Comparison of ENCODE assay signal across 1 cellular context in the genomic region with DNA sequence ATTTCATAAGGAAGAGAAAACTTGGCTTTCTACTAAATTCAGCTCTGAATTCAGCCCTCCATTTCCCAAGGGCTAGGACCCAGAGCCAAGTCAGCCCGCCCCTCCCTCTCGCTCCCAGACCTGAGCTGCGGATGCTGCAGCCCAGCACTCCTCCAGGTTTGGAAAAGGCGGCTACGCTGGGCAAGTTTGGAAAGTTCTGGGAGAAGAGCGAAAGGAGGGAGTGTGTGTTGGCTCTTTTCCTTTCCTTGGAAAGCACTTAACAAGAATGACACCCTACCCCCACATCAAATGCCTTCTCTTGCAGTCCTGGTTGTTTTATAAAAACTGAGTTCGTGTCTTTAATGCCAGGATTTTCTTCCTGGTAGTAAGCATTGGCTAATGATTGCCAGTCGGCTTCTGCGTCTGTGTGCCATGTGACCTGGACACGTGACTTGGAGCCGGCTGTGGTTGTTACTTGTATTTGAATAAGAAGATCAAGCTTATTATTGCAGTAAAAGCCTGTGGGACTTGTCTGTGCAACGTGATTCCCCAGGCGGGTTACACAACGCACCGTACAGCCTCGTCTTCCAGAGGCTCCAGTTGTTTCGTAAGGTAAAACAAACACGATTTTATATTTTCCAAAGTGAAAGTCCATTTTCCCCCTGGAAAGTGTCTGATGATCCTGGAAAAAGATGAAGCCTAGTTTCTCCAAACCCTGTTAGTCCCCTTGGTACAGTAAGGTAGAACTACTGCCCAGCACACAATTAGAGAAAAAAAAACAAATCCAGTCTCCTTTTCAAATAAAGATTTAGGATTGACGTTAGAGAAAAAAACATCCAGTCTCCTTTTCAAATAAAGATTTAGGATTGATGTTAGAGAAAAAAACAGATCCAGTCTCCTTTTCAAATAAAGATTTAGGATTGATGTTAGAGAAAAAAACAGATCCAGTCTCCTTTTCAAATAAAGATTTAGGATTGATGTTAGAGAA.
TF ChIP-seq lines count a peak whose summit lies in the region.

No MANE protein-coding gene starts in this region.

TF ChIP-seq in H1, 55 proteins besides CTCF, POLR2A, EP300 and RAD21 (continued from another document):
- TF ChIP-seq RBBP5 (IDR thresholded peaks at IDR 0.05; ENCODE audit: borderline replicate concordance, low read depth, low read length) (no peak), RFX5 (IDR thresholded peaks at IDR 0.05; ENCODE audit: borderline replicate concordance, low read depth, low read length) (no peak), NANOG (IDR thresholded peaks at IDR 0.05; ENCODE audit: insufficient read depth, low read depth, low read length, poor library complexity, severe bottlenecking) (peak; percentile 28), RNF2 (IDR thresholded peaks at IDR 0.05; ENCODE audit: borderline replicate concordance, low read depth, low read length, missing control alignments, poor library complexity, severe bottlenecking) (no peak), HDAC6 (IDR thresholded peaks at IDR 0.05; ENCODE audit: low read depth, low read length) (no peak), SAP30 (IDR thresholded peaks at IDR 0.05; ENCODE audit: insufficient read depth, insufficient replicate concordance, low read length) (no peak), KDM1A (IDR thresholded peaks at IDR 0.05; ENCODE audit: borderline replicate concordance, low read length) (no peak), CREB1 (IDR thresholded peaks at IDR 0.05) (no peak), CHD2 (IDR thresholded peaks at IDR 0.05; ENCODE audit: low read length) (no peak), TBP (IDR thresholded peaks at IDR 0.05; ENCODE audit: low read depth, low read length) (peak; percentile 62), BRCA1 (IDR thresholded peaks at IDR 0.05; ENCODE audit: low read depth, low read length) (no peak), BACH1 (IDR thresholded peaks at IDR 0.05; ENCODE audit: low read length) (no peak), ASH2L (IDR thresholded peaks at IDR 0.05; ENCODE audit: low read length) (peak; percentile 87), CEBPB (IDR thresholded peaks at IDR 0.05; ENCODE audit: low read depth, low read length) (no peak), CHD1 (IDR thresholded peaks at IDR 0.05; ENCODE audit: low read depth, low read length) (no peak), YY1 (IDR thresholded peaks at IDR 0.05; ENCODE audit: low read depth, low read length) (peak; percentile 34; the same call in 1 of the 2 replicates)
- TF ChIP-seq, protein P1, sequence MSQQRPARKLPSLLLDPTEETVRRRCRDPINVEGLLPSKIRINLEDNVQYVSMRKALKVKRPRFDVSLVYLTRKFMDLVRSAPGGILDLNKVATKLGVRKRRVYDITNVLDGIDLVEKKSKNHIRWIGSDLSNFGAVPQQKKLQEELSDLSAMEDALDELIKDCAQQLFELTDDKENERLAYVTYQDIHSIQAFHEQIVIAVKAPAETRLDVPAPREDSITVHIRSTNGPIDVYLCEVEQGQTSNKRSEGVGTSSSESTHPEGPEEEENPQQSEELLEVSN (IDR thresholded peaks at IDR 0.05) = peak; percentile 90
- TF ChIP-seq, protein P2, sequence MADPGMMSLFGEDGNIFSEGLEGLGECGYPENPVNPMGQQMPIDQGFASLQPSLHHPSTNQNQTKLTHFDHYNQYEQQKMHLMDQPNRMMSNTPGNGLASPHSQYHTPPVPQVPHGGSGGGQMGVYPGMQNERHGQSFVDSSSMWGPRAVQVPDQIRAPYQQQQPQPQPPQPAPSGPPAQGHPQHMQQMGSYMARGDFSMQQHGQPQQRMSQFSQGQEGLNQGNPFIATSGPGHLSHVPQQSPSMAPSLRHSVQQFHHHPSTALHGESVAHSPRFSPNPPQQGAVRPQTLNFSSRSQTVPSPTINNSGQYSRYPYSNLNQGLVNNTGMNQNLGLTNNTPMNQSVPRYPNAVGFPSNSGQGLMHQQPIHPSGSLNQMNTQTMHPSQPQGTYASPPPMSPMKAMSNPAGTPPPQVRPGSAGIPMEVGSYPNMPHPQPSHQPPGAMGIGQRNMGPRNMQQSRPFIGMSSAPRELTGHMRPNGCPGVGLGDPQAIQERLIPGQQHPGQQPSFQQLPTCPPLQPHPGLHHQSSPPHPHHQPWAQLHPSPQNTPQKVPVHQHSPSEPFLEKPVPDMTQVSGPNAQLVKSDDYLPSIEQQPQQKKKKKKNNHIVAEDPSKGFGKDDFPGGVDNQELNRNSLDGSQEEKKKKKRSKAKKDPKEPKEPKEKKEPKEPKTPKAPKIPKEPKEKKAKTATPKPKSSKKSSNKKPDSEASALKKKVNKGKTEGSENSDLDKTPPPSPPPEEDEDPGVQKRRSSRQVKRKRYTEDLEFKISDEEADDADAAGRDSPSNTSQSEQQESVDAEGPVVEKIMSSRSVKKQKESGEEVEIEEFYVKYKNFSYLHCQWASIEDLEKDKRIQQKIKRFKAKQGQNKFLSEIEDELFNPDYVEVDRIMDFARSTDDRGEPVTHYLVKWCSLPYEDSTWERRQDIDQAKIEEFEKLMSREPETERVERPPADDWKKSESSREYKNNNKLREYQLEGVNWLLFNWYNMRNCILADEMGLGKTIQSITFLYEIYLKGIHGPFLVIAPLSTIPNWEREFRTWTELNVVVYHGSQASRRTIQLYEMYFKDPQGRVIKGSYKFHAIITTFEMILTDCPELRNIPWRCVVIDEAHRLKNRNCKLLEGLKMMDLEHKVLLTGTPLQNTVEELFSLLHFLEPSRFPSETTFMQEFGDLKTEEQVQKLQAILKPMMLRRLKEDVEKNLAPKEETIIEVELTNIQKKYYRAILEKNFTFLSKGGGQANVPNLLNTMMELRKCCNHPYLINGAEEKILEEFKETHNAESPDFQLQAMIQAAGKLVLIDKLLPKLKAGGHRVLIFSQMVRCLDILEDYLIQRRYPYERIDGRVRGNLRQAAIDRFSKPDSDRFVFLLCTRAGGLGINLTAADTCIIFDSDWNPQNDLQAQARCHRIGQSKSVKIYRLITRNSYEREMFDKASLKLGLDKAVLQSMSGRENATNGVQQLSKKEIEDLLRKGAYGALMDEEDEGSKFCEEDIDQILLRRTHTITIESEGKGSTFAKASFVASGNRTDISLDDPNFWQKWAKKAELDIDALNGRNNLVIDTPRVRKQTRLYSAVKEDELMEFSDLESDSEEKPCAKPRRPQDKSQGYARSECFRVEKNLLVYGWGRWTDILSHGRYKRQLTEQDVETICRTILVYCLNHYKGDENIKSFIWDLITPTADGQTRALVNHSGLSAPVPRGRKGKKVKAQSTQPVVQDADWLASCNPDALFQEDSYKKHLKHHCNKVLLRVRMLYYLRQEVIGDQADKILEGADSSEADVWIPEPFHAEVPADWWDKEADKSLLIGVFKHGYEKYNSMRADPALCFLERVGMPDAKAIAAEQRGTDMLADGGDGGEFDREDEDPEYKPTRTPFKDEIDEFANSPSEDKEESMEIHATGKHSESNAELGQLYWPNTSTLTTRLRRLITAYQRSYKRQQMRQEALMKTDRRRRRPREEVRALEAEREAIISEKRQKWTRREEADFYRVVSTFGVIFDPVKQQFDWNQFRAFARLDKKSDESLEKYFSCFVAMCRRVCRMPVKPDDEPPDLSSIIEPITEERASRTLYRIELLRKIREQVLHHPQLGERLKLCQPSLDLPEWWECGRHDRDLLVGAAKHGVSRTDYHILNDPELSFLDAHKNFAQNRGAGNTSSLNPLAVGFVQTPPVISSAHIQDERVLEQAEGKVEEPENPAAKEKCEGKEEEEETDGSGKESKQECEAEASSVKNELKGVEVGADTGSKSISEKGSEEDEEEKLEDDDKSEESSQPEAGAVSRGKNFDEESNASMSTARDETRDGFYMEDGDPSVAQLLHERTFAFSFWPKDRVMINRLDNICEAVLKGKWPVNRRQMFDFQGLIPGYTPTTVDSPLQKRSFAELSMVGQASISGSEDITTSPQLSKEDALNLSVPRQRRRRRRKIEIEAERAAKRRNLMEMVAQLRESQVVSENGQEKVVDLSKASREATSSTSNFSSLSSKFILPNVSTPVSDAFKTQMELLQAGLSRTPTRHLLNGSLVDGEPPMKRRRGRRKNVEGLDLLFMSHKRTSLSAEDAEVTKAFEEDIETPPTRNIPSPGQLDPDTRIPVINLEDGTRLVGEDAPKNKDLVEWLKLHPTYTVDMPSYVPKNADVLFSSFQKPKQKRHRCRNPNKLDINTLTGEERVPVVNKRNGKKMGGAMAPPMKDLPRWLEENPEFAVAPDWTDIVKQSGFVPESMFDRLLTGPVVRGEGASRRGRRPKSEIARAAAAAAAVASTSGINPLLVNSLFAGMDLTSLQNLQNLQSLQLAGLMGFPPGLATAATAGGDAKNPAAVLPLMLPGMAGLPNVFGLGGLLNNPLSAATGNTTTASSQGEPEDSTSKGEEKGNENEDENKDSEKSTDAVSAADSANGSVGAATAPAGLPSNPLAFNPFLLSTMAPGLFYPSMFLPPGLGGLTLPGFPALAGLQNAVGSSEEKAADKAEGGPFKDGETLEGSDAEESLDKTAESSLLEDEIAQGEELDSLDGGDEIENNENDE (IDR thresholded peaks at IDR 0.05; ENCODE audit: insufficient replicate concordance, low read length) = no peak
- TF ChIP-seq, protein P3, sequence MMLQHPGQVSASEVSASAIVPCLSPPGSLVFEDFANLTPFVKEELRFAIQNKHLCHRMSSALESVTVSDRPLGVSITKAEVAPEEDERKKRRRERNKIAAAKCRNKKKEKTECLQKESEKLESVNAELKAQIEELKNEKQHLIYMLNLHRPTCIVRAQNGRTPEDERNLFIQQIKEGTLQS (IDR thresholded peaks at IDR 0.05; ENCODE audit: insufficient read depth, low read depth, low read length) = peak; percentile 96
- TF ChIP-seq, protein P4, sequence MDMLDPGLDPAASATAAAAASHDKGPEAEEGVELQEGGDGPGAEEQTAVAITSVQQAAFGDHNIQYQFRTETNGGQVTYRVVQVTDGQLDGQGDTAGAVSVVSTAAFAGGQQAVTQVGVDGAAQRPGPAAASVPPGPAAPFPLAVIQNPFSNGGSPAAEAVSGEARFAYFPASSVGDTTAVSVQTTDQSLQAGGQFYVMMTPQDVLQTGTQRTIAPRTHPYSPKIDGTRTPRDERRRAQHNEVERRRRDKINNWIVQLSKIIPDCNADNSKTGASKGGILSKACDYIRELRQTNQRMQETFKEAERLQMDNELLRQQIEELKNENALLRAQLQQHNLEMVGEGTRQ (IDR thresholded peaks at IDR 0.05; ENCODE audit: low read length) = peak; percentile 97
- TF ChIP-seq, protein P5, sequence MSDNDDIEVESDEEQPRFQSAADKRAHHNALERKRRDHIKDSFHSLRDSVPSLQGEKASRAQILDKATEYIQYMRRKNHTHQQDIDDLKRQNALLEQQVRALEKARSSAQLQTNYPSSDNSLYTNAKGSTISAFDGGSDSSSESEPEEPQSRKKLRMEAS (IDR thresholded peaks at IDR 0.05) = peak; percentile 94
